In the genomic region with DNA sequence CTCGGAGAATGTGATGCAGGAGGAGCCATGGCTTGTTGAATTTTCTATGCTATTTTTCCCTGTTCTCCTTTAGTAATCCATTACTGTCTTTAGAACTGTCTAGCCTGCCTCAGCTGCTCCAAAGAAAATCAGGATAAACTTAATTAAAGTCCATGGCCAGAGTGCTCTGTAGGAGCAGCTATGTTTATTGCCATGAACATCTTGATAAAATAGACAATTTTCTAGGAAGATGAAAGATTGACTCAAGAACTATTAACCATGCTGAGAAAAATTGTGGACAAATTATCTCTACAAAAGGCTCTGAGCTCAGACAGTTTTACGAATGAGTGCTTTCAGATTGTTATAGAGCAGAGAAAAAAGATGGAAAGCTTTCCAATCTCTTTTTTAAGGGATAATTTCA, we compare ENCODE assay signal across 7 cellular contexts.
"Had no signal": no experiment of that assay in that cellular context is flagged by ENCODE, and none has a peak within 500 bp of the region (broad histone marks: within the 10 kb centered on the region; RNA-seq: fewer than 3 reads in every experiment).

No MANE protein-coding gene starts in this region.

- H3K4me3 ChIP-seq: GM12878 had no signal

- ATAC-seq: GM12878 had no signal

- FAIRE-seq: GM12878, GM12891, GM12892, GM18507, GM19239 had no signal

- DNase-seq: GDM1, GF-D8 had no signal
